In genomic region chr1:98991127-98992003, GRCh38 we compare ENCODE assay signal across 9 cellular contexts. TPM values are rescaled to one million over a fixed set of nuclear protein-coding genes. Genes with fewer than 3 reads are reported as not detected.
DNase-seq lines count a peak whose midpoint lies in the region; ATAC-seq and TF ChIP-seq lines count a peak whose summit lies in the region.
"Had no signal": no experiment of that assay in that cellular context is flagged by ENCODE, and none has a peak within 500 bp of the region (broad histone marks: within the 10 kb centered on the region; RNA-seq: fewer than 3 reads in every experiment).

No MANE protein-coding gene starts in this region.

- peaks cover 19% of the 10 kb centered on the region for H3K4me1 Mint-ChIP-seq in GM23338

- H3K36me3 ChIP-seq in GM23338 (ENCODE audit: insufficient read depth) (no peaks in the 10 kb centered on the region), OCI-LY1 (ENCODE audit: insufficient read depth, low read length) (no peaks in the 10 kb centered on the region)

- peak; percentile 61 for ATAC-seq in GM23338
- ATAC-seq in esophagus mucosa: peak; percentile 67
- ATAC-seq in HG02840 (IDR thresholded peaks at IDR 0.05; ENCODE audit: low FRiP score, unreplicated experiment): no peak
- no peak for ATAC-seq in Right ventricle myocardium inferior

- TF ChIP-seq CTCF in GM23338 (conservative IDR thresholded peaks at IDR 0.05; ENCODE audit: low read depth in 2 of 2): peak; percentile 54 to 70
- peak; percentile 60 for TF ChIP-seq CTCF in OCI-LY1 (IDR thresholded peaks at IDR 0.05; ENCODE audit: low read length)

- H3F3A ChIP-seq in GM23338 (replicated peaks; ENCODE audit: low read depth) (no peaks in the 10 kb centered on the region), OCI-LY1 (ENCODE audit: insufficient read depth, low read length) (no peaks in the 10 kb centered on the region)

- no peaks in the 10 kb centered on the region for H3K27me3 Mint-ChIP-seq in GM23338 (ENCODE audit: insufficient read depth, low read depth, poor library complexity)

- no peak overlapping the region for H3K27ac ChIP-seq in GM23338 (ENCODE audit: low read depth)
- no peak overlapping the region for H3K27ac ChIP-seq in OCI-LY1 (ENCODE audit: low read depth, low read length, poor library complexity, severe bottlenecking)

- intact Hi-C loops in Right ventricle myocardium inferior (cut with DNase I): no loop called here

- DNase-seq in GM04504 (ENCODE audit: low read depth) (peak; percentile 55), GM23338 (ENCODE audit: low spot score) (peak; percentile 43), occipital lobe (lab: John Stamatoyannopoulos, UW) (no peak), cerebellar nuclear complex (lab: John Stamatoyannopoulos, UW) (no peak), Right ventricle myocardium inferior (ENCODE audit: missing footprints) (no peak)

- H3K9me2 ChIP-seq in GM23338 (ENCODE audit: insufficient read depth): no peaks in the 10 kb centered on the region
- no peaks in the 10 kb centered on the region for H3K9me2 ChIP-seq in OCI-LY1 (ENCODE audit: low read depth, low read length)

- H3K9ac ChIP-seq in OCI-LY1 (ENCODE audit: low read length): no peak overlapping the region

- no peaks in the 10 kb centered on the region for H3K9me3 Mint-ChIP-seq in GM23338

- H3K4me1 ChIP-seq in GM23338 (ENCODE audit: insufficient read depth) (peaks cover 17% of the 10 kb centered on the region), OCI-LY1 (ENCODE audit: insufficient read depth, low read length, severe bottlenecking) (no peaks in the 10 kb centered on the region)

- H3K4me2 ChIP-seq in GM23338 (no peak overlapping the region), OCI-LY1 (ENCODE audit: low read length) (no peak overlapping the region)

- no peaks in the 10 kb centered on the region for H4K20me1 ChIP-seq in GM23338 (replicated peaks; ENCODE audit: insufficient read depth)
- no peaks in the 10 kb centered on the region for H4K20me1 ChIP-seq in OCI-LY1 (ENCODE audit: insufficient read depth, low read length)

- H3K4me3 ChIP-seq in GM23338: no peak overlapping the region
- H3K4me3 ChIP-seq in OCI-LY1 (ENCODE audit: low read depth, low read length, poor library complexity, severe bottlenecking): no peak overlapping the region

- no peaks in the 10 kb centered on the region for H3K36me3 Mint-ChIP-seq in GM23338 (ENCODE audit: low read depth)

- H3K27ac Mint-ChIP-seq in GM23338: no peak overlapping the region

- H3K9me3 ChIP-seq in OCI-LY1 (ENCODE audit: low read length): no peaks in the 10 kb centered on the region

- H2AFZ ChIP-seq in GM23338: no peak overlapping the region
- no peak overlapping the region for H2AFZ ChIP-seq in OCI-LY1 (ENCODE audit: low read length)

- no peaks in the 10 kb centered on the region for H3K79me2 ChIP-seq in GM23338 (replicated peaks; ENCODE audit: insufficient read depth)
- H3K79me2 ChIP-seq in OCI-LY1 (ENCODE audit: insufficient read depth, low read length): no peaks in the 10 kb centered on the region

- no peak overlapping the region for H3K4me3 Mint-ChIP-seq in GM23338

- H3K27me3 ChIP-seq in GM23338 (ENCODE audit: insufficient read depth): no peaks in the 10 kb centered on the region
- no peaks in the 10 kb centered on the region for H3K27me3 ChIP-seq in OCI-LY1 (ENCODE audit: insufficient read depth, low read length)

TF ChIP-seq in GM23338, 12 proteins besides CTCF, POLR2A, EP300 and RAD21:
- TF ChIP-seq EZH2 (IDR thresholded peaks at IDR 0.05; ENCODE audit: low read depth, unreplicated experiment): no peak
- no peak for TF ChIP-seq ZNF331 (CRISPR knock-in tag; IDR thresholded peaks at IDR 0.05; ENCODE audit: low read depth)
- no peak for TF ChIP-seq ZNF114 (CRISPR knock-in tag; IDR thresholded peaks at IDR 0.05)
- TF ChIP-seq EZH2phosphoT487 (IDR thresholded peaks at IDR 0.05; ENCODE audit: unreplicated experiment): no peak
- TF ChIP-seq REST (IDR thresholded peaks at IDR 0.05; ENCODE audit: unreplicated experiment): no peak
- TF ChIP-seq STAT1 (IDR thresholded peaks at IDR 0.05; ENCODE audit: unreplicated experiment): no peak
- no peak for TF ChIP-seq ETS1 (IDR thresholded peaks at IDR 0.05)
- no peak for TF ChIP-seq POLR2AphosphoS5 (IDR thresholded peaks at IDR 0.05; ENCODE audit: low read depth)

RNA-seq across cellular contexts. Expression of gene PLPPR5, which starts 13.3 kb away (rescaled TPM):
- 4.2 and 4.7 TPM in 2 replicates for total RNA-seq in GM23338 (2014; rRNA removed; shearing (Covaris generic))
- 3.2 and 4.3 TPM in 2 replicates for polyA plus RNA-seq in GM23338 (2016; fragmentation: Nextera tagmentation; extraction: Ambion mirVana)
- total RNA-seq in esophagus mucosa (not detected), occipital lobe (76.6 TPM), Right ventricle myocardium inferior (not detected)
- total RNA-seq: activated CD8-positive, alpha-beta memory T cell treated with anti-CD3 and anti-CD28 coated beads for 36 hours had no signal

Comparison
In these comparisons a context has a peak if more than half of its experiments do, and no peak if none do; other contexts are left out.
1. DNase-seq: peak in GM04504 (single experiment) and GM23338 (single experiment); none in occipital lobe (single experiment), cerebellar nuclear complex (0 of 2) and Right ventricle myocardium inferior (single experiment).
2. ATAC-seq: peak in GM23338 (single experiment) and esophagus mucosa (single experiment); none in HG02840 (single experiment) and Right ventricle myocardium inferior (single experiment).
3. RNA of gene PLPPR5, which starts 13.3 kb away (total RNA-seq): 76.6 TPM in occipital lobe (single experiment); 4.2 to 4.7 TPM in GM23338, not detected in esophagus mucosa (single experiment) and not detected in Right ventricle myocardium inferior (single experiment); every median in the first group is over 10 times any median in the second.